7 cellular contexts compared by ENCODE assay signal in the genomic region with DNA sequence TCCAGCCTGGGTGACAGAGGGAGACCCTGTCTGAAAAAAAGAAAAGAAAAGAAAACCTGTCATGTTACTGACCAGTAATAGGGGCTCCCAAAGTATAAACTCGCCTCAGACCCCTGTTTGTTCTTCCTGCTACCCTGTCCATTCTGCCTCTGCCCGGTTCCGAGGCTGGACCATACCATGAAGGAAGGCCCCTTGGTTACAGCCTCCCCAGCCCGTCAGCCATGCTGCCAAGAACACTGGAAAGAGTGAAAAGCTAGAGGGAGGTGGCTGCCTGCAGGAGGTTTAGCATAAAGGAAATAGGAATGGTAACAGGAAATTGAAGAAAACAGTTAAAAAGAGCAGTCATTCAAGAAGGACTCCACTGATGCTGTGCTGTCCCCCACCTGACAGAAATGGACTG.
DNase-seq lines count a peak whose midpoint lies in the region; ATAC-seq, FAIRE-seq and TF ChIP-seq lines count a peak whose summit lies in the region.
"Not testable (repeated sequence)": the region's sequence is repeated elsewhere in the genome, so short reads cannot be mapped to it uniquely, and the experiment has no call there.

No MANE protein-coding gene starts in this region.

- BruUV-seq in endothelial cell of umbilical vein (replicated peaks; lab: Mats Ljungman, UMichigan) = not testable (repeated sequence)

- H2BK20ac ChIP-seq in H9 (ENCODE audit: low read depth, low read length, poor library complexity, severe bottlenecking) = not testable (repeated sequence)

- H3K27me3 Mint-ChIP-seq in CD4-positive, alpha-beta T cell; H9 (ENCODE audit: low read depth); WTC11 (ENCODE audit: low read depth): not testable (repeated sequence)

- not testable (repeated sequence) for H3K27ac ChIP-seq in CD4-positive, alpha-beta T cell (ENCODE audit: low read depth, low read length); H9 (ENCODE audit: insufficient read length, low read depth, low read length); endothelial cell of umbilical vein (ENCODE audit: insufficient read depth, low read depth, low read length); upper lobe of right lung

- H2BK5ac ChIP-seq in H9 (ENCODE audit: insufficient read length, low read length) = not testable (repeated sequence)

- not testable (repeated sequence) for H2AK5ac ChIP-seq in H9 (ENCODE audit: insufficient read length, low read length)

- not testable (repeated sequence) for H3K4me2 ChIP-seq in H9 (ENCODE audit: insufficient read depth, insufficient read length, low read length); endothelial cell of umbilical vein (ENCODE audit: insufficient read depth, low read length)

- H3K4me1 ChIP-seq in H9 (ENCODE audit: insufficient read depth, low read length); endothelial cell of umbilical vein (ENCODE audit: control insufficient read depth, extremely low read depth, insufficient read depth, low read length); upper lobe of right lung: not testable (repeated sequence)

- TF ChIP-seq CTCF in CD4-positive, alpha-beta T cell (IDR thresholded peaks at IDR 0.05); H9 (conservative IDR thresholded peaks at IDR 0.05); WTC11 (IDR thresholded peaks at IDR 0.05); endothelial cell of umbilical vein (IDR thresholded peaks at IDR 0.05; ENCODE audit: extremely low read depth in 1 of 2, insufficient read depth in 1 of 2, low read depth in 1 of 2, low read length in 2 of 2); upper lobe of right lung (IDR thresholded peaks at IDR 0.05): not testable (repeated sequence)

- not testable (repeated sequence) for H4K91ac ChIP-seq in H9 (ENCODE audit: insufficient read length, low read depth, low read length)

- not testable (repeated sequence) for DNase-seq in CD4-positive, alpha-beta T cell; H9; WTC11 (ENCODE audit: low spot score); endothelial cell of umbilical vein (ENCODE audit: low read depth, low spot score)
- DNase-seq in NCI-H69 (lab: John Stamatoyannopoulos, UW) = peak; percentile 10
- DNase-seq in left lobe of liver (ENCODE audit: low spot score) = peak; percentile 26
- peak; percentile 26 for DNase-seq in upper lobe of right lung

- not testable (repeated sequence) for H4K20me1 ChIP-seq in H9 (ENCODE audit: control insufficient read depth, insufficient read depth, insufficient read length); endothelial cell of umbilical vein (replicated peaks; ENCODE audit: control insufficient read depth, extremely low read depth, insufficient read depth, low read length)

- H4K5ac ChIP-seq in H9 (ENCODE audit: insufficient read length, low read depth, low read length) = not testable (repeated sequence)

- CTCF ChIA-PET in CD4-positive, alpha-beta T cell (lab: Charles Lee); endothelial cell of umbilical vein (lab: Charles Lee): not testable (repeated sequence)
- CTCF ChIA-PET in WTC11 (lab: Charles Lee) = interaction anchor here (1.0 to 1.3 kb wide), 2 partner anchors 25 to 245 kb away, joined by 3 read pairs; a partner anchor contains a TSS

- not testable (repeated sequence) for H3T11ph ChIP-seq in H9 (ENCODE audit: low read length)

- H4K8ac ChIP-seq in H9 (replicated peaks; ENCODE audit: insufficient read length, low read depth, low read length) = not testable (repeated sequence)

- not testable (repeated sequence) for H3K4ac ChIP-seq in H9 (ENCODE audit: low read depth, low read length)

- not testable (repeated sequence) for TF ChIP-seq POLR2A in endothelial cell of umbilical vein (IDR thresholded peaks at IDR 0.05; ENCODE audit: low read depth, low read length)

- H3K23ac ChIP-seq in H9 (ENCODE audit: insufficient read length, low read depth, low read length) = not testable (repeated sequence)

- not testable (repeated sequence) for H2BK12ac ChIP-seq in H9 (ENCODE audit: insufficient read length, low read depth, low read length)

- ATAC-seq in CD4-positive, alpha-beta T cell (ENCODE audit: poor library complexity); left lobe of liver; upper lobe of right lung: not testable (repeated sequence)
- ATAC-seq in WTC11 = peak; percentile 58

- H3K4me1 Mint-ChIP-seq in CD4-positive, alpha-beta T cell (ENCODE audit: low read depth); H9: not testable (repeated sequence)
- H3K4me1 Mint-ChIP-seq in WTC11 = peaks cover 25% of the 10 kb centered on the region

- H2BK15ac ChIP-seq in H9 (ENCODE audit: low read depth, low read length) = not testable (repeated sequence)

- H3K4me3 Mint-ChIP-seq in CD4-positive, alpha-beta T cell = peak overlapping the region; percentile 40
- peak overlapping the region in 1 of 2 experiments; percentile 34; a peak in 1 of 5 replicates for H3K4me3 Mint-ChIP-seq in H9
- not testable (repeated sequence) for H3K4me3 Mint-ChIP-seq in WTC11

- POLR2A ChIA-PET in CD4-positive, alpha-beta T cell (lab: Charles Lee); WTC11 (lab: Charles Lee); endothelial cell of umbilical vein (lab: Charles Lee): not testable (repeated sequence)

- not testable (repeated sequence) for H3K27ac Mint-ChIP-seq in CD4-positive, alpha-beta T cell; WTC11
- peak overlapping the region; percentile 32 to 56 (median 45); a peak in 3 of 7 replicates for H3K27ac Mint-ChIP-seq in H9

- H2BK120ac ChIP-seq in H9 (ENCODE audit: low read depth, low read length, poor library complexity, severe bottlenecking) = not testable (repeated sequence)

- intact Hi-C loops in CD4-positive, alpha-beta T cell (cut with DNase I, micrococcal nuclease); endothelial cell of umbilical vein (cut with micrococcal nuclease); upper lobe of right lung (cut with DNase I): not testable (repeated sequence)

- H3K4me3 ChIP-seq in endothelial cell of umbilical vein (replicated peaks in 1 of 3; ENCODE audit: insufficient read depth in 1 of 3, low read depth in 1 of 3, low read length in 3 of 3); upper lobe of right lung: not testable (repeated sequence)

- H3K27me3 ChIP-seq in CD4-positive, alpha-beta T cell (ENCODE audit: control insufficient read depth, insufficient read depth, low read length); H9 (ENCODE audit: insufficient read depth, low read length); endothelial cell of umbilical vein (ENCODE audit: control insufficient read depth in 2 of 2, insufficient read depth in 2 of 2, low read length in 2 of 2); upper lobe of right lung: not testable (repeated sequence)

- H3K14ac ChIP-seq in H9 (ENCODE audit: insufficient read depth, low read length) = not testable (repeated sequence)

- H3K79me2 ChIP-seq in H9 (ENCODE audit: insufficient read depth, low read length); endothelial cell of umbilical vein (ENCODE audit: control insufficient read depth, insufficient read depth, low read length): not testable (repeated sequence)

- H3K56ac ChIP-seq in H9 (ENCODE audit: insufficient read length, low read depth, low read length) = not testable (repeated sequence)

- not testable (repeated sequence) for H3K36me3 ChIP-seq in endothelial cell of umbilical vein (ENCODE audit: control insufficient read depth in 2 of 2, extremely low read depth in 1 of 2, insufficient read depth in 2 of 2, low read length in 2 of 2); upper lobe of right lung

- not testable (repeated sequence) for H3K9me3 ChIP-seq in CD4-positive, alpha-beta T cell (ENCODE audit: control insufficient read depth, low read length); H9 (ENCODE audit: control insufficient read depth, low read depth, low read length); endothelial cell of umbilical vein (replicated peaks; ENCODE audit: control insufficient read depth, insufficient read depth, low read length); upper lobe of right lung

- not testable (repeated sequence) for H3K9me1 ChIP-seq in endothelial cell of umbilical vein (replicated peaks; ENCODE audit: control insufficient read depth, extremely low read depth, insufficient read depth, low read length)

- no CpG with 5 or more reads among the region's 4 CpGs for WGBS in H9 (ENCODE audit: extremely low coverage, insufficient read length, low lambda C conversion rate)

- not testable (repeated sequence) for H3K23me2 ChIP-seq in H9 (ENCODE audit: insufficient read length, low read depth, low read length, poor library complexity, severe bottlenecking)

- dilution Hi-C loops in endothelial cell of umbilical vein (cut with MboI; ENCODE audit: extremely low pct_ligation_motif_present, low sequenced_read_pairs) = not testable (repeated sequence)

- H3K18ac ChIP-seq in H9 (ENCODE audit: insufficient read length, low read depth, low read length) = not testable (repeated sequence)

- FAIRE-seq in endothelial cell of umbilical vein (lab: Jason Lieb, UNC) = not testable (repeated sequence)

- not testable (repeated sequence) for H3K36me3 Mint-ChIP-seq in CD4-positive, alpha-beta T cell (ENCODE audit: low read depth); H9 (ENCODE audit: insufficient read depth in 1 of 3, low read depth in 3 of 3); WTC11

- H3K9ac ChIP-seq in H9 (ENCODE audit: extremely low read depth, insufficient read length, low read length); endothelial cell of umbilical vein (replicated peaks; ENCODE audit: extremely low read depth, insufficient read depth, low read length): not testable (repeated sequence)

- H3K79me1 ChIP-seq in H9 (ENCODE audit: insufficient read depth, low read depth, low read length, poor library complexity, severe bottlenecking) = not testable (repeated sequence)

- not testable (repeated sequence) for H3K9me3 Mint-ChIP-seq in CD4-positive, alpha-beta T cell; H9; WTC11

- not testable (repeated sequence) for H2AFZ ChIP-seq in H9 (ENCODE audit: low read length)
- H2AFZ ChIP-seq in endothelial cell of umbilical vein (ENCODE audit: low read depth, low read length) = peak overlapping the region; percentile 35
